In genomic region chr4:53132117-53132889, GRCh38 we compare ENCODE assay signal across 17 cellular contexts.
A peak's percentile ranks its signal among the peaks of the same experiment; 100 is the strongest.
DNase-seq lines count a peak whose midpoint lies in the region; ATAC-seq and TF ChIP-seq lines count a peak whose summit lies in the region.
"Had no signal": no experiment of that assay in that cellular context is flagged by ENCODE, and none has a peak within 500 bp of the region (broad histone marks: within the 10 kb centered on the region; RNA-seq: fewer than 3 reads in every experiment).

No MANE protein-coding gene starts in this region.

- H3K27ac Mint-ChIP-seq in activated naive CD4-positive, alpha-beta T cell treated with anti-CD3 and anti-CD28 coated beads, Interleukin-2, amount 50 U/mL, for 24 hours = peak overlapping the region; percentile 95

- H3K27me3 ChIP-seq in GM23248 (replicated peaks; ENCODE audit: insufficient read depth) = no peaks in the 10 kb centered on the region
- H3K27me3 ChIP-seq in thyroid gland = no peaks in the 10 kb centered on the region
- H3K27me3 ChIP-seq: heart right ventricle, transverse colon had no signal

- TF ChIP-seq CTCF in thyroid gland (IDR thresholded peaks at IDR 0.05) = no peak

- no peak overlapping the region for H3K9ac ChIP-seq in GM23248

- DNase-seq in activated T-cell treated with anti-CD3 and anti-CD28 coated beads for 24 hours (ENCODE audit: low read depth) = peak; percentile 6
- DNase-seq in activated T-cell treated with anti-CD3 and anti-CD28 coated beads for 4 hours = no peak
- DNase-seq in GM23248 = peak; percentile 26
- DNase-seq in sciatic nerve (ENCODE audit: low spot score) = no peak
- no peak for DNase-seq in DMS114 treated with DMSO at 0.1 percent for 48 hours (lab: John Stamatoyannopoulos, UW; ENCODE audit: unreplicated experiment)
- no peak for DNase-seq in thyroid gland
- DNase-seq: activated CD4-positive, CD25-positive, alpha-beta regulatory T cell; effector CD4-positive, alpha-beta T cell; EL; heart right ventricle; NCI-H1092; NCI-H526; transverse colon had no signal

- peaks cover 21% of the 10 kb centered on the region for H3K36me3 Mint-ChIP-seq in activated naive CD4-positive, alpha-beta T cell treated with anti-CD3 and anti-CD28 coated beads, Interleukin-2, amount 50 U/mL, for 24 hours

- H3K79me2 ChIP-seq in GM23248 (ENCODE audit: insufficient read depth) = no peaks in the 10 kb centered on the region

- no peaks in the 10 kb centered on the region for H4K20me1 ChIP-seq in GM23248 (ENCODE audit: insufficient read depth)

- no peaks in the 10 kb centered on the region for H3K9me2 ChIP-seq in GM23248 (ENCODE audit: insufficient read depth)

- TF ChIP-seq POLR2A in thyroid gland (IDR thresholded peaks at IDR 0.05) = no peak

- in situ Hi-C loops in GM23248 (cut with MboI) = no loop called here

- intact Hi-C loops in sciatic nerve (cut with DNase I) (no loop called here), thyroid gland (cut with DNase I) (no loop called here)

- no peaks in the 10 kb centered on the region for H3K9me3 Mint-ChIP-seq in activated naive CD4-positive, alpha-beta T cell treated with anti-CD3 and anti-CD28 coated beads, Interleukin-2, amount 50 U/mL, for 24 hours

- no peak overlapping the region for H3K4me2 ChIP-seq in GM23248 (ENCODE audit: unreplicated experiment)

- WGBS in GM23248 (ENCODE audit: low coverage in 1 of 2, low lambda C conversion rate in 2 of 2, missing lambda C conversion rate in 2 of 2), 2 experiments = 16 to 26% methylated on average over 4 of the region's 4 CpGs
- 59 to 72% methylated on average over 4 of the region's 4 CpGs for WGBS in thyroid gland, 2 donors

- H3K4me1 ChIP-seq in GM23248 (ENCODE audit: insufficient read depth) (peaks cover 16% of the 10 kb centered on the region; the same call in 1 of the 2 replicates), thyroid gland (peaks cover 5 to 18% of the 10 kb centered on the region in 2 donors)

- peak; percentile 63 for ATAC-seq in sciatic nerve
- ATAC-seq in HG02571 (IDR thresholded peaks at IDR 0.05; ENCODE audit: unreplicated experiment) = no peak
- ATAC-seq: HCT116 had no signal

- H3K4me3 ChIP-seq in GM23248 (no peak overlapping the region), thyroid gland (replicated peaks in 1 of 3) (no peak overlapping the region)
- H3K4me3 ChIP-seq: heart right ventricle, lung, transverse colon had no signal

- H3K9me3 ChIP-seq in GM23248 (ENCODE audit: low read depth) (no peaks in the 10 kb centered on the region), thyroid gland (no peaks in the 10 kb centered on the region)
- H3K9me3 ChIP-seq: transverse colon had no signal

- no peaks in the 10 kb centered on the region for H3F3A ChIP-seq in GM23248 (ENCODE audit: insufficient read depth)

- peaks cover 16% of the 10 kb centered on the region for H3K4me1 Mint-ChIP-seq in activated naive CD4-positive, alpha-beta T cell treated with anti-CD3 and anti-CD28 coated beads, Interleukin-2, amount 50 U/mL, for 24 hours

- H2AFZ ChIP-seq in GM23248 = no peak overlapping the region

- H3K4me3 Mint-ChIP-seq in activated naive CD4-positive, alpha-beta T cell treated with anti-CD3 and anti-CD28 coated beads, Interleukin-2, amount 50 U/mL, for 24 hours = peak overlapping the region; percentile 12

- no peaks in the 10 kb centered on the region for H3K27me3 Mint-ChIP-seq in activated naive CD4-positive, alpha-beta T cell treated with anti-CD3 and anti-CD28 coated beads, Interleukin-2, amount 50 U/mL, for 24 hours

- no peaks in the 10 kb centered on the region for H3K36me3 ChIP-seq in GM23248 (ENCODE audit: low read depth)
- H3K36me3 ChIP-seq in thyroid gland = no peaks in the 10 kb centered on the region
- H3K36me3 ChIP-seq: heart right ventricle, transverse colon had no signal

- H3K27ac ChIP-seq in GM23248 = no peak overlapping the region
- H3K27ac ChIP-seq in thyroid gland = no peak overlapping the region
- H3K27ac ChIP-seq: transverse colon had no signal

Comparison
In these comparisons a context has a peak if more than half of its experiments do, and no peak if none do; other contexts are left out.
1. DNase-seq: peak in activated T-cell treated with anti-CD3 and anti-CD28 coated beads for 24 hours (single experiment) and GM23248 (single experiment); none in activated T-cell treated with anti-CD3 and anti-CD28 coated beads for 4 hours (single experiment), sciatic nerve (single experiment), DMS114 treated with DMSO at 0.1 percent for 48 hours (single experiment) and thyroid gland (0 of 2).